In genomic region chr16:29201296-29202024, GRCh38 we compare ENCODE assay signal across 8 cellular contexts.
DNase-seq lines count a peak whose midpoint lies in the region; ATAC-seq and TF ChIP-seq lines count a peak whose summit lies in the region.
"Not testable (repeated sequence)": the region's sequence is repeated elsewhere in the genome, so short reads cannot be mapped to it uniquely, and the experiment has no call there.

No MANE protein-coding gene starts in this region.

- H3K27me3 ChIP-seq in IMR-90 (ENCODE audit: control insufficient read depth, insufficient read depth, low read length); left lung; neural progenitor cell; aorta (ENCODE audit: control insufficient read depth in 1 of 2, insufficient read depth in 2 of 2, low read length in 1 of 2): not testable (repeated sequence)

- peak overlapping the region; percentile 67 for H3K4me3 Mint-ChIP-seq in neural progenitor cell

- H3K4me1 Mint-ChIP-seq in neural progenitor cell: peaks cover 27% of the 10 kb centered on the region

- dilution Hi-C loops in IMR-90 (cut with HindIII; ENCODE audit: low sequenced_read_pairs, unreplicated experiment): not testable (repeated sequence)

- H3K14ac ChIP-seq in IMR-90 (replicated peaks; ENCODE audit: low read depth, low read length): peak overlapping the region; percentile 57

- not testable (repeated sequence) for TF ChIP-seq CTCF in IMR-90 (conservative IDR thresholded peaks at IDR 0.05; ENCODE audit: low read depth, low read length); coronary artery (IDR thresholded peaks at IDR 0.05); left lung (IDR thresholded peaks at IDR 0.05); neural progenitor cell (IDR thresholded peaks at IDR 0.05)

- peak overlapping the region; percentile 90 for H2AK5ac ChIP-seq in IMR-90 (ENCODE audit: low read depth, low read length)

- peak overlapping the region; percentile 52 for H3K56ac ChIP-seq in IMR-90 (ENCODE audit: extremely low read depth, insufficient read depth, low read length)

- H3K27ac ChIP-seq in IMR-90 (ENCODE audit: insufficient read depth, low read length) (peak overlapping the region; percentile 99), coronary artery (peak overlapping the region; percentile 27 to 72), left lung (peak overlapping the region in 1 of 2 donors; percentile 26), skin epidermis (peak overlapping the region in 14 of 21 experiments; percentile 25 to 79 (median 52))
- H3K27ac ChIP-seq in neural progenitor cell; aorta (ENCODE audit: low read depth in 1 of 2, low read length in 2 of 2): not testable (repeated sequence)

- H3K9me3 ChIP-seq in IMR-90 (ENCODE audit: control insufficient read depth, insufficient read depth, low read length); left lung; neural progenitor cell (ENCODE audit: low read depth); aorta (ENCODE audit: control insufficient read depth, low read length): not testable (repeated sequence)

- H4K8ac ChIP-seq in IMR-90 (ENCODE audit: low read depth in 2 of 2, low read length in 2 of 2): peak overlapping the region; percentile 38 to 94

- H2BK120ac ChIP-seq in IMR-90 (ENCODE audit: low read depth, low read length): peak overlapping the region; percentile 79

- H4K20me1 ChIP-seq in IMR-90 (ENCODE audit: insufficient read depth, low read length); neural progenitor cell (ENCODE audit: low read depth): not testable (repeated sequence)

- H3K36me3 ChIP-seq in IMR-90 (ENCODE audit: control insufficient read depth, insufficient read depth, low read length); left lung; neural progenitor cell; aorta (ENCODE audit: control insufficient read depth in 1 of 2, insufficient read depth in 2 of 2, low read length in 1 of 2): not testable (repeated sequence)

- peak overlapping the region; percentile 74; the same call in 1 of the 2 replicates for H3K23ac ChIP-seq in IMR-90 (ENCODE audit: low read depth, low read length)

- H2AK9ac ChIP-seq in IMR-90 (replicated peaks; ENCODE audit: low read depth, low read length, poor library complexity): not testable (repeated sequence)

- peak overlapping the region; percentile 43 for H4K91ac ChIP-seq in IMR-90 (ENCODE audit: insufficient read depth, low read depth, low read length)

- H3K18ac ChIP-seq in IMR-90 (ENCODE audit: low read depth, low read length): peak overlapping the region; percentile 100

- peak overlapping the region; percentile 95 for H2BK20ac ChIP-seq in IMR-90 (ENCODE audit: low read depth, low read length)

- not testable (repeated sequence) for TF ChIP-seq RAD21 in IMR-90 (IDR thresholded peaks at IDR 0.05; ENCODE audit: low read length)

- peaks cover 3 to 22% of the 10 kb centered on the region in 2 experiments; a peak in 3 of 4 replicates for H3K79me1 ChIP-seq in IMR-90 (ENCODE audit: low read depth in 1 of 2, low read length in 2 of 2)

- H3K4me3 ChIP-seq in IMR-90 (ENCODE audit: insufficient read depth, low read depth, low read length); coronary artery; left lung; neural progenitor cell; skin epidermis; aorta (ENCODE audit: low read length in 2 of 2): not testable (repeated sequence)

- intact Hi-C loops in IMR-90 (cut with micrococcal nuclease); head of caudate nucleus (cut with DNase I); left lung (cut with DNase I); aorta (cut with DNase I): not testable (repeated sequence)

- H3K4me1 ChIP-seq in IMR-90 (ENCODE audit: control insufficient read depth, insufficient read depth, low read length) (peaks cover 39% of the 10 kb centered on the region), neural progenitor cell (peaks cover 10% of the 10 kb centered on the region)
- not testable (repeated sequence) for H3K4me1 ChIP-seq in left lung; aorta (ENCODE audit: control insufficient read depth in 1 of 2, insufficient read depth in 2 of 2, low read length in 2 of 2)

- peak overlapping the region; percentile 97 for H3K4ac ChIP-seq in IMR-90 (ENCODE audit: low read depth, low read length)

- peak overlapping the region; percentile 88 for H3K27ac Mint-ChIP-seq in neural progenitor cell

- peaks cover 12% of the 10 kb centered on the region for H3K27me3 Mint-ChIP-seq in neural progenitor cell (ENCODE audit: insufficient read depth, low read depth)

- H3K9me3 Mint-ChIP-seq in neural progenitor cell: peaks cover 12% of the 10 kb centered on the region

- not testable (repeated sequence) for BruUV-seq in IMR-90 (replicated peaks; lab: Mats Ljungman, UMichigan)

- POLR2A ChIA-PET in IMR-90 (lab: Charles Lee; ENCODE audit: unreplicated experiment): not testable (repeated sequence)

- peaks cover 12% of the 10 kb centered on the region for H3K9me1 ChIP-seq in IMR-90 (ENCODE audit: insufficient read depth, low read length)

- not testable (repeated sequence) for H2AFZ ChIP-seq in IMR-90 (replicated peaks; ENCODE audit: low read length, poor library complexity); neural progenitor cell (replicated peaks)

- DNase-seq in IMR-90 (peak; percentile 18), coronary artery (ENCODE audit: low spot score) (peak; percentile 81), head of caudate nucleus (peak in 38 of 42 donors; percentile 19 to 79 (median 51)), left lung (peak in 1 of 2 donors; percentile 27), neural progenitor cell (ENCODE audit: low spot score) (peak; percentile 32), aorta (peak in 1 of 2 donors; percentile 74)
- DNase-seq in activated CD4-positive, CD25-positive, alpha-beta regulatory T cell treated with anti-CD3 and anti-CD28 coated beads, Interleukin-2, amount 50 U/mL, for 72 hours: peak; percentile 6

- H3K4me2 ChIP-seq in IMR-90 (ENCODE audit: low read depth, low read length): 0 out of 2 replicates have a peak overlapping the region, but pooled peaks have one; percentile 10
- not testable (repeated sequence) for H3K4me2 ChIP-seq in neural progenitor cell

- H3K36me3 Mint-ChIP-seq in neural progenitor cell: not testable (repeated sequence)

- H4K5ac ChIP-seq in IMR-90 (ENCODE audit: low read depth, low read length): peak overlapping the region; percentile 99

- peaks cover 17% of the 10 kb centered on the region for H3F3A ChIP-seq in neural progenitor cell (ENCODE audit: low read depth)

- not testable (repeated sequence) for TF ChIP-seq POLR2A in IMR-90 (IDR thresholded peaks at IDR 0.05; ENCODE audit: low read depth, low read length)

- H3K9ac ChIP-seq in IMR-90 (ENCODE audit: low read depth, low read length): peak overlapping the region; percentile 28; the same call in 1 of the 2 replicates
- not testable (repeated sequence) for H3K9ac ChIP-seq in neural progenitor cell

- in situ Hi-C loops in IMR-90 (cut with MboI; ENCODE audit: low sequenced_read_pairs): not testable (repeated sequence)

- peak overlapping the region; percentile 87 for H2BK5ac ChIP-seq in IMR-90 (ENCODE audit: low read depth, low read length, poor library complexity, severe bottlenecking)

- WGBS in IMR-90 (ENCODE audit: extremely low coverage in 2 of 2, insufficient read length in 1 of 2), 2 experiments: 18% methylated on average over 7 of the region's 25 CpGs; no CpG with 5 or more reads in 1 of the 2 experiments
- 76 to 85% methylated on average over 24 to 25 of the region's 25 CpGs for WGBS in aorta, 2 donors

- CTCF ChIA-PET in IMR-90 (lab: Yijun Ruan, JAX): not testable (repeated sequence)

- ATAC-seq in IMR-90 (ENCODE audit: low read depth): not testable (repeated sequence)
- ATAC-seq in left lung (peak; percentile 54), aorta (ENCODE audit: low FRiP score) (peak; percentile 51)

- peak overlapping the region; percentile 10; the same call in 1 of the 3 replicates for H2BK15ac ChIP-seq in IMR-90 (ENCODE audit: low read depth, low read length)

- not testable (repeated sequence) for H3K79me2 ChIP-seq in neural progenitor cell (ENCODE audit: low read depth)
